Comparison of ENCODE assay signal across 22 cellular contexts in the genomic region with DNA sequence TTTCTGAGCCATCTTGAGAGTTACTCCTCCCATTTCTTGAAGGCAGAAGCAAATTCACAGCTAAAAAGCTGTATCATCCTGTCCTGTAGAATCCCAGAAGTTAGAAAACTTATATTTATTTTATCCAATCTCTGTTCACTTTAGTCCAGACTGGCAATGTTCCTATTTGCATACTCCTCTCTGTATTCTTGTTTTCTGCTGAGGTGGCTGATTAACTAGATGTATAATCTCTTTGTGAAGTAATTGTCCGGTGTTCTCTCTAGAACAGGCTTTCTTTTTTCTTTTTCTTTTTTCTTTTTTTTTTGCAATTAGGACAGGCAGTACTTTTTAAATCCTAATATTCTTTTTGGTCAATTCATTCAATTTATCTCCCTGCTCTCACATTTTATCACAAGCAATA.
"Had no signal": no experiment of that assay in that cellular context is flagged by ENCODE, and none has a peak within 500 bp of the region (broad histone marks: within the 10 kb centered on the region; RNA-seq: fewer than 3 reads in every experiment).

No MANE protein-coding gene starts in this region.

- H3K36me3 ChIP-seq: left ventricle myocardium inferior, neural progenitor cell, ovary, prostate gland, sigmoid colon, spleen, suprapubic skin, thoracic aorta, tibial nerve, uterus had no signal

- ATAC-seq: natural killer cell; right cardiac atrium; stimulated activated effector memory CD8-positive, alpha-beta T cell treated with anti-CD3 and anti-CD28 coated beads, Interleukin-12 subunit alpha, Interleukin-12 subunit beta, amount 100 ng/mL, for 72 hours had no signal

- H3K27ac ChIP-seq: hepatocyte, left ventricle myocardium inferior, neural progenitor cell, ovary, prostate gland, sigmoid colon, spleen, suprapubic skin, thoracic aorta, tibial nerve, uterus had no signal

- H3K9ac ChIP-seq: neural progenitor cell had no signal

- H3K27me3 ChIP-seq: hepatocyte, neural progenitor cell, ovary, sigmoid colon, spleen, suprapubic skin, tibial nerve, uterus had no signal

- DNase-seq: islet precursor cell; left ventricle myocardium inferior; mesendoderm; naive B cell; natural killer cell; nephron progenitor cell; ovary; right cardiac atrium; sigmoid colon; small intestine; spleen; stimulated activated CD4-positive, alpha-beta T cell treated with anti-CD3 and anti-CD28 coated beads, Interleukin-4, amount 100 ng/mL, for 24 hours; stimulated activated naive CD4-positive, alpha-beta T cell; uterus had no signal

- H3K9me3 ChIP-seq: ovary, prostate gland, sigmoid colon, suprapubic skin, thoracic aorta, tibial nerve, uterus had no signal

- H3K79me2 ChIP-seq: hepatocyte had no signal

- H3K4me2 ChIP-seq: hepatocyte, neural progenitor cell had no signal

- H3K4me1 ChIP-seq: left ventricle myocardium inferior, neural progenitor cell, prostate gland, sigmoid colon, spleen, suprapubic skin, tibial nerve, uterus had no signal

- H3K4me3 ChIP-seq: hepatocyte, left ventricle myocardium inferior, lung, neural progenitor cell, ovary, prostate gland, sigmoid colon, spleen, suprapubic skin, thoracic aorta, tibial nerve, uterus had no signal

- H2AFZ ChIP-seq: hepatocyte had no signal

- FAIRE-seq: small intestine had no signal
